Comparison of ENCODE assay signal across 21 cellular contexts in genomic region chr7:110944966-110945644, GRCh38.
DNase-seq lines count a peak whose midpoint lies in the region; ATAC-seq and FAIRE-seq lines count a peak whose summit lies in the region.
"Had no signal": no experiment of that assay in that cellular context is flagged by ENCODE, and none has a peak within 500 bp of the region (broad histone marks: within the 10 kb centered on the region; RNA-seq: fewer than 3 reads in every experiment).

No MANE protein-coding gene starts in this region.

- H3K27me3 Mint-ChIP-seq in activated T-cell treated with anti-CD3 and anti-CD28 coated beads, Interleukin-2, amount 50 U/mL, for 72 hours (ENCODE audit: low read depth) = no peaks in the 10 kb centered on the region
- H3K27me3 Mint-ChIP-seq: memory B cell; naive thymus-derived CD4-positive, alpha-beta T cell had no signal

- no peaks in the 10 kb centered on the region for H3K9me3 ChIP-seq in ectodermal cell (ENCODE audit: control insufficient read depth, low read length)
- H3K9me3 ChIP-seq: A549, BLaER1 had no signal

- FAIRE-seq in urothelium cell line (lab: Jason Lieb, UNC) = no peak
- FAIRE-seq: A549, endothelial cell of umbilical vein had no signal

- WGBS in ectodermal cell, 2 experiments = 56 to 66% methylated on average over 9 of the region's 9 CpGs

- ATAC-seq in activated T-cell treated with anti-CD3 and anti-CD28 coated beads, Interleukin-2, amount 50 U/mL, for 72 hours (replicated peaks in 1 of 2) = peak; percentile 32 to 36
- ATAC-seq in GM18909 (IDR thresholded peaks at IDR 0.05; ENCODE audit: poor library complexity, unreplicated experiment) (no peak), GM18873 (IDR thresholded peaks at IDR 0.05; ENCODE audit: low FRiP score, unreplicated experiment) (no peak)
- ATAC-seq: A549; left colon; naive thymus-derived CD4-positive, alpha-beta T cell had no signal

- peak in 1 of 2 donors; percentile 1 for DNase-seq in activated T-cell treated with anti-CD3 and anti-CD28 coated beads, Interleukin-2, amount 50 U/mL, for 72 hours
- no peak for DNase-seq in activated T-cell treated with anti-CD3 and anti-CD28 coated beads, Interleukin-2, amount 50 U/mL, for 48 hours
- DNase-seq in NCI-H526 treated with DMSO at 0.1 percent for 48 hours (lab: John Stamatoyannopoulos, UW) (peak; percentile 45), urothelium cell line (ENCODE audit: low spot score) (peak; percentile 2), GM19238 (ENCODE audit: insufficient read length, low spot score) (no peak)
- DNase-seq: activated CD4-positive, alpha-beta T cell treated with anti-CD3 and anti-CD28 coated beads, Interleukin-2, amount 50 U/mL, for 48 hours; activated gamma-delta T cell treated with Interleukin-2 at 50 U/mL for 16 hours; glutamatergic neuron; KG1; left colon; naive thymus-derived CD4-positive, alpha-beta T cell; NCI-H187; trophoblast cell had no signal

- no peaks in the 10 kb centered on the region for H3K36me3 ChIP-seq in ectodermal cell (ENCODE audit: control insufficient read depth, insufficient read depth, low read length)
- H3K36me3 ChIP-seq: BLaER1 had no signal

- no peaks in the 10 kb centered on the region for H3K4me1 ChIP-seq in ectodermal cell (ENCODE audit: control insufficient read depth, insufficient read depth, low read length)
- H3K4me1 ChIP-seq: A549, BLaER1 had no signal

- H3K4me3 Mint-ChIP-seq in activated T-cell treated with anti-CD3 and anti-CD28 coated beads, Interleukin-2, amount 50 U/mL, for 72 hours = no peak overlapping the region
- H3K4me3 Mint-ChIP-seq: memory B cell; naive thymus-derived CD4-positive, alpha-beta T cell had no signal

- H3K27ac Mint-ChIP-seq in activated T-cell treated with anti-CD3 and anti-CD28 coated beads, Interleukin-2, amount 50 U/mL, for 72 hours = no peak overlapping the region
- H3K27ac Mint-ChIP-seq: memory B cell had no signal

- no peaks in the 10 kb centered on the region for H3K9me3 Mint-ChIP-seq in activated T-cell treated with anti-CD3 and anti-CD28 coated beads, Interleukin-2, amount 50 U/mL, for 72 hours
- H3K9me3 Mint-ChIP-seq: memory B cell; naive thymus-derived CD4-positive, alpha-beta T cell had no signal

- peak overlapping the region; percentile 39 for H3K27ac ChIP-seq in ectodermal cell (ENCODE audit: insufficient read depth, low read depth, low read length, poor library complexity, severe bottlenecking)
- H3K27ac ChIP-seq: A549, BLaER1, coronary artery had no signal

- H3K36me3 Mint-ChIP-seq in activated T-cell treated with anti-CD3 and anti-CD28 coated beads, Interleukin-2, amount 50 U/mL, for 72 hours (ENCODE audit: insufficient read depth in 2 of 2) = no peaks in the 10 kb centered on the region
- H3K36me3 Mint-ChIP-seq: memory B cell had no signal

- no peaks in the 10 kb centered on the region for H3K4me1 Mint-ChIP-seq in activated T-cell treated with anti-CD3 and anti-CD28 coated beads, Interleukin-2, amount 50 U/mL, for 72 hours (ENCODE audit: low read depth)
- H3K4me1 Mint-ChIP-seq: memory B cell had no signal

- H3K4me3 ChIP-seq in ectodermal cell (ENCODE audit: insufficient read depth, low read depth, low read length) = no peak overlapping the region
- H3K4me3 ChIP-seq: A549, BLaER1, coronary artery had no signal

- H3K27me3 ChIP-seq in ectodermal cell (ENCODE audit: control insufficient read depth, insufficient read depth, low read length, poor library complexity, severe bottlenecking) = no peaks in the 10 kb centered on the region
- H3K27me3 ChIP-seq: BLaER1 had no signal

Comparison
In these comparisons a context has a peak if more than half of its experiments do, and no peak if none do; other contexts are left out.
1. ATAC-seq: peak in activated T-cell treated with anti-CD3 and anti-CD28 coated beads, Interleukin-2, amount 50 U/mL, for 72 hours (2 of 2); none in GM18909 (single experiment) and GM18873 (single experiment).
2. DNase-seq: peak in NCI-H526 treated with DMSO at 0.1 percent for 48 hours (single experiment) and urothelium cell line (single experiment); none in activated T-cell treated with anti-CD3 and anti-CD28 coated beads, Interleukin-2, amount 50 U/mL, for 48 hours (0 of 2) and GM19238 (single experiment).